ENCODE assay signal across 8 cellular contexts in genomic region chr2:26970244-26970927, GRCh38. TPM values are rescaled to one million over a fixed set of nuclear protein-coding genes. Genes with fewer than 3 reads are reported as not detected.
DNase-seq lines count a peak whose midpoint lies in the region; ATAC-seq and TF ChIP-seq lines count a peak whose summit lies in the region.

Gene MAPRE3, plus strand, starts transcription at chr2:26970637. Its CDS starts 51,582 bp downstream, at chr2:27022219.

- H3K4me3 ChIP-seq in H7 (ENCODE audit: insufficient read depth, low read depth, low read length) (peak within 1 kb of the TSS; percentile 60), NB4 (ENCODE audit: low read depth, low read length) (peak within 1 kb of the TSS; percentile 3), neuronal stem cell (ENCODE audit: low read length in 2 of 2) (peak within 1 kb of the TSS; percentile 70 to 84), subcutaneous abdominal adipose tissue (ENCODE audit: low read depth in 1 of 5, low read length in 5 of 5) (peak within 1 kb of the TSS; percentile 80 to 92 (median 84))

- H3K4me1 ChIP-seq in neuronal stem cell (ENCODE audit: control insufficient read depth in 2 of 2, insufficient read depth in 1 of 2, low read depth in 1 of 2, low read length in 2 of 2) (peaks cover 0 to 7% of the 10 kb centered on the region in 2 donors), subcutaneous abdominal adipose tissue (ENCODE audit: control insufficient read depth in 5 of 5, insufficient read depth in 5 of 5, low read length in 5 of 5) (peaks cover 2 to 26% (median 23%) of the 10 kb centered on the region in 5 donors)

- no peaks in the 10 kb centered on the region for H3K36me3 ChIP-seq in H7 (replicated peaks; ENCODE audit: control insufficient read depth, insufficient read depth, low read length)
- no peaks in the 10 kb centered on the region for H3K36me3 ChIP-seq in neuronal stem cell (replicated peaks in 1 of 2; ENCODE audit: control insufficient read depth in 2 of 2, insufficient read depth in 2 of 2, low read length in 2 of 2)
- no peaks in the 10 kb centered on the region for H3K36me3 ChIP-seq in subcutaneous abdominal adipose tissue (ENCODE audit: control insufficient read depth in 5 of 5, insufficient read depth in 5 of 5, low read length in 5 of 5)

- no peaks in the 10 kb centered on the region for H3K9me3 Mint-ChIP-seq in activated naive CD4-positive, alpha-beta T cell treated with anti-CD3 and anti-CD28 coated beads, Interleukin-2, amount 50 U/mL, for 24 hours

- peak; percentile 94 for ATAC-seq in SK-N-SH treated with all-trans-retinoic acid at 6 μM for 48 hours

- no peak within 1 kb of the TSS for H2AK5ac ChIP-seq in neuronal stem cell (ENCODE audit: low read depth, low read length)

- no peak within 1 kb of the TSS for H3K14ac ChIP-seq in neuronal stem cell (ENCODE audit: low read length)

- H3K4me1 Mint-ChIP-seq in activated naive CD4-positive, alpha-beta T cell treated with anti-CD3 and anti-CD28 coated beads, Interleukin-2, amount 50 U/mL, for 24 hours = peaks cover 25% of the 10 kb centered on the region

- peak within 1 kb of the TSS; percentile 82 for H3K18ac ChIP-seq in neuronal stem cell (ENCODE audit: low read length)

- no peak within 1 kb of the TSS for H3K9ac ChIP-seq in neuronal stem cell (ENCODE audit: low read depth, low read length, poor library complexity)
- peak within 1 kb of the TSS; percentile 38 to 85 (median 73) for H3K9ac ChIP-seq in subcutaneous abdominal adipose tissue (ENCODE audit: low read length in 5 of 5)

- H3K27me3 ChIP-seq in H7 (ENCODE audit: control insufficient read depth, insufficient read depth, low read length) = peaks cover 22% of the 10 kb centered on the region
- peaks cover 0 to 12% (median 0%) of the 10 kb centered on the region in 3 experiments for H3K27me3 ChIP-seq in neuronal stem cell (ENCODE audit: control insufficient read depth in 3 of 3, insufficient read depth in 3 of 3, low read depth in 1 of 3, low read length in 3 of 3)
- no peaks in the 10 kb centered on the region for H3K27me3 ChIP-seq in subcutaneous abdominal adipose tissue (ENCODE audit: control insufficient read depth in 5 of 5, insufficient read depth in 4 of 5, low read length in 5 of 5)

- no peak within 1 kb of the TSS for H2BK15ac ChIP-seq in neuronal stem cell (ENCODE audit: low read length)

- peak within 1 kb of the TSS; percentile 85 for H3K4me3 Mint-ChIP-seq in activated naive CD4-positive, alpha-beta T cell treated with anti-CD3 and anti-CD28 coated beads, Interleukin-2, amount 50 U/mL, for 24 hours

- H3K36me3 Mint-ChIP-seq in activated naive CD4-positive, alpha-beta T cell treated with anti-CD3 and anti-CD28 coated beads, Interleukin-2, amount 50 U/mL, for 24 hours = no peaks in the 10 kb centered on the region

- H3K23ac ChIP-seq in neuronal stem cell (ENCODE audit: low read depth, low read length, poor library complexity) = peak within 1 kb of the TSS; percentile 40

- no peak within 1 kb of the TSS for H2BK12ac ChIP-seq in neuronal stem cell (ENCODE audit: low read length)

- H2BK120ac ChIP-seq in neuronal stem cell (ENCODE audit: low read depth, low read length) = no peak within 1 kb of the TSS

- no peak within 1 kb of the TSS for H3K4ac ChIP-seq in neuronal stem cell (ENCODE audit: low read length)

- H3K27ac ChIP-seq in neuronal stem cell (replicated peaks; ENCODE audit: low read length) (no peak within 1 kb of the TSS), subcutaneous abdominal adipose tissue (ENCODE audit: low read depth, low read length) (peak within 1 kb of the TSS; percentile 88)

- no CpG with 5 or more reads among the region's 69 CpGs for WGBS in neuronal stem cell (ENCODE audit: extremely low coverage in 2 of 2, insufficient read length in 2 of 2, insufficient replicate concordance in 1 of 2), 2 donors

- no peak for TF ChIP-seq POLR2A in NB4 (IDR thresholded peaks at IDR 0.05; ENCODE audit: extremely low read depth, insufficient read length)

- no peak within 1 kb of the TSS for H2BK5ac ChIP-seq in neuronal stem cell (ENCODE audit: low read length)

- peak; percentile 79 for DNase-seq in DMS114 treated with DMSO at 0.1 percent for 48 hours (lab: John Stamatoyannopoulos, UW; ENCODE audit: unreplicated experiment)
- peak; percentile 98 for DNase-seq in H7
- DNase-seq in NB4 (ENCODE audit: low read depth) = peak; percentile 48
- peak; percentile 82 for DNase-seq in globus pallidus (ENCODE audit: low spot score)
- peak; percentile 97 for DNase-seq in neuronal stem cell (ENCODE audit: low spot score)

- peak within 1 kb of the TSS; percentile 68 for H3K4me2 ChIP-seq in neuronal stem cell (ENCODE audit: insufficient read depth, low read length, poor library complexity, severe bottlenecking)

- peaks cover 6% of the 10 kb centered on the region for H3K27me3 Mint-ChIP-seq in activated naive CD4-positive, alpha-beta T cell treated with anti-CD3 and anti-CD28 coated beads, Interleukin-2, amount 50 U/mL, for 24 hours

- peak within 1 kb of the TSS; percentile 92 for H2AFZ ChIP-seq in neuronal stem cell (ENCODE audit: low read length)

- TF ChIP-seq CTCF in NB4 (IDR thresholded peaks at IDR 0.05; ENCODE audit: low read depth, low read length) = no peak

- H3K9me3 ChIP-seq in neuronal stem cell (replicated peaks in 1 of 2; ENCODE audit: control insufficient read depth in 2 of 2, insufficient read depth in 1 of 2, low read depth in 1 of 2, low read length in 2 of 2) = no peaks in the 10 kb centered on the region
- H3K9me3 ChIP-seq in subcutaneous abdominal adipose tissue (ENCODE audit: control insufficient read depth in 5 of 5, low read length in 5 of 5) = no peaks in the 10 kb centered on the region

- H4K91ac ChIP-seq in neuronal stem cell (ENCODE audit: low read depth, low read length, poor library complexity) = no peak within 1 kb of the TSS

- no peaks in the 10 kb centered on the region for H3K79me1 ChIP-seq in neuronal stem cell (ENCODE audit: low read depth, low read length)

- no peak within 1 kb of the TSS for H4K8ac ChIP-seq in neuronal stem cell (ENCODE audit: low read depth, low read length)

- H3K27ac Mint-ChIP-seq in activated naive CD4-positive, alpha-beta T cell treated with anti-CD3 and anti-CD28 coated beads, Interleukin-2, amount 50 U/mL, for 24 hours = peak within 1 kb of the TSS; percentile 82

TF ChIP-seq in SK-N-SH treated with all-trans-retinoic acid at 6 μM for 48 hours, 23 proteins besides CTCF, POLR2A, EP300 and RAD21:
- TF ChIP-seq, protein P1, sequence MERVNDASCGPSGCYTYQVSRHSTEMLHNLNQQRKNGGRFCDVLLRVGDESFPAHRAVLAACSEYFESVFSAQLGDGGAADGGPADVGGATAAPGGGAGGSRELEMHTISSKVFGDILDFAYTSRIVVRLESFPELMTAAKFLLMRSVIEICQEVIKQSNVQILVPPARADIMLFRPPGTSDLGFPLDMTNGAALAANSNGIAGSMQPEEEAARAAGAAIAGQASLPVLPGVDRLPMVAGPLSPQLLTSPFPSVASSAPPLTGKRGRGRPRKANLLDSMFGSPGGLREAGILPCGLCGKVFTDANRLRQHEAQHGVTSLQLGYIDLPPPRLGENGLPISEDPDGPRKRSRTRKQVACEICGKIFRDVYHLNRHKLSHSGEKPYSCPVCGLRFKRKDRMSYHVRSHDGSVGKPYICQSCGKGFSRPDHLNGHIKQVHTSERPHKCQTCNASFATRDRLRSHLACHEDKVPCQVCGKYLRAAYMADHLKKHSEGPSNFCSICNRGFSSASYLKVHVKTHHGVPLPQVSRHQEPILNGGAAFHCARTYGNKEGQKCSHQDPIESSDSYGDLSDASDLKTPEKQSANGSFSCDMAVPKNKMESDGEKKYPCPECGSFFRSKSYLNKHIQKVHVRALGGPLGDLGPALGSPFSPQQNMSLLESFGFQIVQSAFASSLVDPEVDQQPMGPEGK (CRISPR knock-in tag; IDR thresholded peaks at IDR 0.05; ENCODE audit: borderline replicate concordance) = no peak
- no peak for TF ChIP-seq BACH2 (CRISPR knock-in tag; IDR thresholded peaks at IDR 0.05; ENCODE audit: borderline replicate concordance)
- TF ChIP-seq, protein P2, sequence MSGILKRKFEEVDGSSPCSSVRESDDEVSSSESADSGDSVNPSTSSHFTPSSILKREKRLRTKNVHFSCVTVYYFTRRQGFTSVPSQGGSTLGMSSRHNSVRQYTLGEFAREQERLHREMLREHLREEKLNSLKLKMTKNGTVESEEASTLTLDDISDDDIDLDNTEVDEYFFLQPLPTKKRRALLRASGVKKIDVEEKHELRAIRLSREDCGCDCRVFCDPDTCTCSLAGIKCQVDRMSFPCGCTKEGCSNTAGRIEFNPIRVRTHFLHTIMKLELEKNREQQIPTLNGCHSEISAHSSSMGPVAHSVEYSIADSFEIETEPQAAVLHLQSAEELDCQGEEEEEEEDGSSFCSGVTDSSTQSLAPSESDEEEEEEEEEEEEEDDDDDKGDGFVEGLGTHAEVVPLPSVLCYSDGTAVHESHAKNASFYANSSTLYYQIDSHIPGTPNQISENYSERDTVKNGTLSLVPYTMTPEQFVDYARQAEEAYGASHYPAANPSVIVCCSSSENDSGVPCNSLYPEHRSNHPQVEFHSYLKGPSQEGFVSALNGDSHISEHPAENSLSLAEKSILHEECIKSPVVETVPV (CRISPR knock-in tag; IDR thresholded peaks at IDR 0.05) = no peak
- no peak for TF ChIP-seq ZNF70 (CRISPR knock-in tag; IDR thresholded peaks at IDR 0.05)
- TF ChIP-seq ZC3H10 (CRISPR knock-in tag; IDR thresholded peaks at IDR 0.05) = no peak
- TF ChIP-seq TOX (CRISPR knock-in tag; IDR thresholded peaks at IDR 0.05; ENCODE audit: borderline replicate concordance) = no peak

RNA-seq across cellular contexts. Expression of gene MAPRE3, which starts in this region (rescaled TPM):
- total RNA-seq in H7 (2014; rRNA removed; shearing (Covaris generic)) = 0.42 and 1.6 TPM in 2 replicates
- 13.3 TPM for polyA plus RNA-seq in neuronal stem cell (2013, experiment 1 of 2)
- polyA plus RNA-seq in neuronal stem cell (2013, experiment 2 of 2) = 13.3 TPM

Comparison
In these comparisons a context has a peak if more than half of its experiments do, and no peak if none do; other contexts are left out.
1. DNase-seq: peak in every context shown above with its lines; median percentile 98 in H7; 97 in neuronal stem cell; 82 in globus pallidus; 79 in DMS114 treated with DMSO at 0.1 percent for 48 hours; 48 in NB4.
2. H3K4me3 ChIP-seq: peak in every context shown above with its lines; median percentile 84 in subcutaneous abdominal adipose tissue; 77 in neuronal stem cell; 60 in H7; 3 in NB4.